1 cellular context compared by ENCODE assay signal in genomic region chr19:44577566-44577874, GRCh38.
TF ChIP-seq lines count a peak whose summit lies in the region.

No MANE protein-coding gene starts in this region.

TF ChIP-seq in A549, 52 proteins besides CTCF, POLR2A, EP300 and RAD21 (continued from another document):
- TF ChIP-seq HMGXB4 (CRISPR knock-in tag; IDR thresholded peaks at IDR 0.05; ENCODE audit: borderline replicate concordance) (no peak), MAFK (IDR thresholded peaks at IDR 0.05; ENCODE audit: partially characterized antibody) (no peak)
